ENCODE assay signal across 8 cellular contexts in genomic region chr13:110471156-110471832, GRCh38.
DNase-seq lines count a peak whose midpoint lies in the region; ATAC-seq and TF ChIP-seq lines count a peak whose summit lies in the region.

No MANE protein-coding gene starts in this region.

- ATAC-seq in HG03025 (IDR thresholded peaks at IDR 0.05; ENCODE audit: low FRiP score, unreplicated experiment), result peak; percentile 25
- no peak for ATAC-seq in HG03108 (IDR thresholded peaks at IDR 0.05; ENCODE audit: unreplicated experiment)

- H3K9ac ChIP-seq in BLaER1, result peak overlapping the region; percentile 43; the same call in 1 of the 2 replicates

- DNase-seq in GM19240 (ENCODE audit: insufficient read length, low spot score) (peak; percentile 30), astrocyte of the spinal cord (ENCODE audit: low read depth, low spot score) (peak; percentile 13), ACHN (no peak), NCI-H2196 (lab: John Stamatoyannopoulos, UW; ENCODE audit: unreplicated experiment) (no peak), amygdala (lab: John Stamatoyannopoulos, UW) (no peak)

- H3K27me3 ChIP-seq in BLaER1, result no peaks in the 10 kb centered on the region

- peak overlapping the region; percentile 80 for H3K4me2 ChIP-seq in BLaER1

- H3K36me3 ChIP-seq in BLaER1, result no peaks in the 10 kb centered on the region

- in situ Hi-C loops in astrocyte of the spinal cord (cut with HindIII; ENCODE audit: low sequenced_read_pairs) (no loop called here), ACHN (cut with HindIII; ENCODE audit: low pct_ligation_motif_present, low pct_unique_long_range_greater_than_20kb, low sequenced_read_pairs) (no loop called here)

- H3K27ac ChIP-seq in BLaER1, result peak overlapping the region; percentile 72

- H3K4me1 ChIP-seq in BLaER1, result peaks cover 88% of the 10 kb centered on the region

- peaks cover 8% of the 10 kb centered on the region; the same call in 1 of the 2 replicates for H3K9me3 ChIP-seq in BLaER1

- no peaks in the 10 kb centered on the region for H4K20me1 ChIP-seq in BLaER1

- H3K4me3 ChIP-seq in BLaER1 (no peak overlapping the region), astrocyte of the spinal cord (ENCODE audit: low read depth, low read length) (no peak overlapping the region)

- no peak for TF ChIP-seq CTCF in astrocyte of the spinal cord (IDR thresholded peaks at IDR 0.05; ENCODE audit: low read depth, low read length)

Comparison
In these comparisons a context has a peak if more than half of its experiments do, and no peak if none do; other contexts are left out.
1. DNase-seq: peak in GM19240 (single experiment) and astrocyte of the spinal cord (single experiment); none in ACHN (single experiment), NCI-H2196 (single experiment) and amygdala (0 of 56).